Comparison of ENCODE assay signal across 20 cellular contexts in the genomic region with DNA sequence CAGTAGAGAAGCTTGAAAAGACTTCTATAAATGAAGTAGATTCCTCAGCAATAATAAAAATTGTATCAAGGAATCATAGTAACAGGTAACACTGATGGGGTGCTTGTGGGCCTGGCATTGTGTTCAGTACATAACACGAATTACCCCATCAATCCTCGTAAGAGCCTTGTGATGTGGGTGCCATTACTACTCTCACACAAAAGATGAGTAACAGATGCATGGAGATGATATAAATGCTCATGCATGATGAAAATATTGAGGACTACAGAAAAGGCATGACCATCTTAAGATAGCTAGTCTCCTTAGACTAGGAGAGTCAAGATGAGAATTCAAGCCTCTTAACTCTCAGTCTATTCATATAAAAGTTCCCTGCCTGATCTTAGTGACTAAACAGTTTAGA.
"Had no signal": no experiment of that assay in that cellular context is flagged by ENCODE, and none has a peak within 500 bp of the region (broad histone marks: within the 10 kb centered on the region; RNA-seq: fewer than 3 reads in every experiment).

No MANE protein-coding gene starts in this region.

- ATAC-seq: gastrocnemius medialis, heart right ventricle, left cardiac atrium, left lung, left ventricle myocardium superior, lower lobe of right lung, mucosa of descending colon had no signal

- H3K36me3 ChIP-seq: esophagus muscularis mucosa, gastrocnemius medialis, heart right ventricle, left lung, lower lobe of right lung had no signal

- H3K9me3 Mint-ChIP-seq: naive B cell had no signal

- H3K36me3 Mint-ChIP-seq: mesothelial cell of epicardium, naive B cell had no signal

- H3K4me3 Mint-ChIP-seq: mesothelial cell of epicardium, naive B cell had no signal

- H3K27me3 ChIP-seq: dorsolateral prefrontal cortex, esophagus muscularis mucosa, gastrocnemius medialis, heart right ventricle, left lung had no signal

- H3K4me1 Mint-ChIP-seq: naive B cell had no signal

- H3K27ac Mint-ChIP-seq: mesothelial cell of epicardium, naive B cell had no signal

- DNase-seq: dermis blood vessel endothelial cell; dorsolateral prefrontal cortex; effector CD4-positive, alpha-beta T cell; effector memory CD4-positive, alpha-beta T cell; foreskin melanocyte; gastrocnemius medialis; glutamatergic neuron; head of caudate nucleus; heart right ventricle; hippocampal formation; left cardiac atrium; left lung; left ventricle myocardium superior; lower lobe of right lung; mesenchymal stem cell; mucosa of descending colon; naive B cell had no signal

- H3K4me1 ChIP-seq: gastrocnemius medialis, heart right ventricle, left lung had no signal

- H3K4me3 ChIP-seq: coronary artery, dorsolateral prefrontal cortex, esophagus muscularis mucosa, gastrocnemius medialis, heart right ventricle, left lung, lower lobe of right lung, mucosa of descending colon had no signal

- H3K27ac ChIP-seq: coronary artery, dorsolateral prefrontal cortex, gastrocnemius medialis, heart right ventricle, left lung, lower lobe of right lung had no signal

- H3K9me3 ChIP-seq: esophagus muscularis mucosa, gastrocnemius medialis, heart right ventricle, left lung, lower lobe of right lung, mucosa of descending colon had no signal
